ENCODE assay signal across 19 cellular contexts in the genomic region with DNA sequence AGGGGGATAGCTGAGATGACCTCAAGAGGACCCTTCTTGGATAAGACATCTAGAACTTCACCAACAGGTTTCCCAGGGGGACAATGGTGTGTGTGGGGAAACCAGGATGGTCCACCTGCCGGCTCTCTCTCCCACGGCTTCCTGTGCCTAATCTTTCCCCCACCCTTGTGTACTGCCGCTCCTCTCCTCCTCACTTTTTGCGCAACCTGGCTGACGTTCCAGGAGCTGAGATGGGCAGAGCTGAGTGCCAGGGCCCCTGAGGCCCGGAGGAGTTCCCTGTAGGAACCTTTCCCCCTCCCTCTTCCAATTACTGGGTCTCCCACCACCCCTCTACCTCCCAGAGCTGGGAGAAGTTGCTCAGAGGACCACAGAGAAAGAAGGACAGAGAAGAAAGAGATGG. TPM values are rescaled to one million over a fixed set of nuclear protein-coding genes. Genes with fewer than 3 reads are reported as not detected.
"Had no signal": no experiment of that assay in that cellular context is flagged by ENCODE, and none has a peak within 500 bp of the region (broad histone marks: within the 10 kb centered on the region; RNA-seq: fewer than 3 reads in every experiment).

No MANE protein-coding gene starts in this region.

- H3K9me3 Mint-ChIP-seq: activated T-cell treated with anti-CD3 and anti-CD28 coated beads, Interleukin-2, amount 50 U/mL, for 4 hours; nephron; stimulated activated naive CD8-positive, alpha-beta T cell treated with anti-CD3 and anti-CD28 coated beads, Interleukin-15, Interleukin-2, amounts not matched to agents 100 ng/mL and 50 ng/mL, for 24 hours had no signal

- H3K27me3 ChIP-seq: ascending aorta, heart left ventricle had no signal

- H3K27ac Mint-ChIP-seq: nephron; stimulated activated naive CD8-positive, alpha-beta T cell treated with anti-CD3 and anti-CD28 coated beads, Interleukin-15, Interleukin-2, amounts not matched to agents 100 ng/mL and 50 ng/mL, for 24 hours had no signal

- H3K4me3 Mint-ChIP-seq: activated T-cell treated with anti-CD3 and anti-CD28 coated beads, Interleukin-2, amount 50 U/mL, for 4 hours; nephron; stimulated activated naive CD8-positive, alpha-beta T cell treated with anti-CD3 and anti-CD28 coated beads, Interleukin-15, Interleukin-2, amounts not matched to agents 100 ng/mL and 50 ng/mL, for 24 hours had no signal

- H3K4me1 Mint-ChIP-seq: nephron had no signal

- H3K4me1 ChIP-seq: gastroesophageal sphincter had no signal

- H3K4me3 ChIP-seq: ascending aorta, coronary artery, gastroesophageal sphincter, heart left ventricle had no signal

- DNase-seq: activated CD4-positive, alpha-beta T cell treated with anti-CD3 and anti-CD28 coated beads, Interleukin-2, amount 50 U/mL, for 1 hour; activated CD8-positive, alpha-beta memory T cell treated with anti-CD3 and anti-CD28 coated beads, Interleukin-2, amount 50 U/mL, for 4 hours; activated naive CD4-positive, alpha-beta T cell treated with anti-CD3 and anti-CD28 coated beads, Interleukin-2, amount 50 U/mL, for 16 hours; activated T-cell treated with anti-CD3 and anti-CD28 coated beads, Interleukin-2, amount 50 U/mL, for 4 hours; heart left ventricle; left ventricle myocardium superior; nucleus accumbens; right cardiac atrium; stimulated activated CD4-positive, alpha-beta T cell treated with anti-CD3 and anti-CD28 coated beads, Interleukin-2, amount 100 ng/mL, for 24 hours had no signal

- H3K36me3 ChIP-seq: ascending aorta, gastroesophageal sphincter, heart left ventricle had no signal

- H3K9me3 ChIP-seq: ascending aorta, gastroesophageal sphincter, heart left ventricle had no signal

- H3K27ac ChIP-seq: ascending aorta, coronary artery, gastroesophageal sphincter, heart left ventricle had no signal

- ATAC-seq: activated CD4-positive, CD25-positive, alpha-beta regulatory T cell treated with anti-CD3 and anti-CD28 coated beads, Interleukin-2, amount 50 U/mL, for 24 hours; activated T-cell treated with anti-CD3 and anti-CD28 coated beads, Interleukin-2, amount 50 U/mL, for 4 hours; gastroesophageal sphincter; heart left ventricle; left ventricle myocardium superior; right cardiac atrium had no signal

RNA-seq across cellular contexts. Expression of gene SLC26A9, which starts 6.9 kb away (rescaled TPM):
- total RNA-seq: activated T-cell treated with anti-CD3 and anti-CD28 coated beads, Interleukin-2, amount 50 U/mL, for 4 hours; ascending aorta; kidney epithelial cell; skeletal muscle tissue; T-helper 1 cell treated with Interleukin-12 subunit alpha and Interleukin-12 subunit beta and Interleukin-4 antibody, amounts not matched to agents 30 ng/mL and 1 ng/mL, for 36 hours; temporal lobe had no signal
